ENCODE assay signal across 1 cellular context in genomic region chr2:102271844-102272243, GRCh38.
TF ChIP-seq lines count a peak whose summit lies in the region.

No MANE protein-coding gene starts in this region.

TF ChIP-seq in IMR-90, 13 proteins besides CTCF, POLR2A, EP300 and RAD21:
- TF ChIP-seq NFE2L2 (IDR thresholded peaks at IDR 0.05; ENCODE audit: low read depth, low read length) (no peak), BHLHE40 (IDR thresholded peaks at IDR 0.05; ENCODE audit: low read depth, low read length) (no peak), RCOR1 (IDR thresholded peaks at IDR 0.05; ENCODE audit: insufficient replicate concordance, low read length) (no peak), CHD1 (IDR thresholded peaks at IDR 0.05; ENCODE audit: low read depth, low read length) (no peak), MXI1 (IDR thresholded peaks at IDR 0.05; ENCODE audit: borderline replicate concordance, low read depth, low read length) (no peak), MAZ (IDR thresholded peaks at IDR 0.05; ENCODE audit: borderline replicate concordance, low read depth, low read length) (no peak), RFX5 (IDR thresholded peaks at IDR 0.05; ENCODE audit: low read depth, low read length) (no peak), SMC3 (IDR thresholded peaks at IDR 0.05; ENCODE audit: low read depth, low read length) (no peak), MAFK (IDR thresholded peaks at IDR 0.05; ENCODE audit: low read depth, low read length) (no peak), CEBPB (IDR thresholded peaks at IDR 0.05; ENCODE audit: low read depth, low read length) (no peak), USF2 (IDR thresholded peaks at IDR 0.05; ENCODE audit: low read depth, low read length) (no peak), FOS (IDR thresholded peaks at IDR 0.05; ENCODE audit: low read depth, low read length) (no peak)
- TF ChIP-seq, protein P1, sequence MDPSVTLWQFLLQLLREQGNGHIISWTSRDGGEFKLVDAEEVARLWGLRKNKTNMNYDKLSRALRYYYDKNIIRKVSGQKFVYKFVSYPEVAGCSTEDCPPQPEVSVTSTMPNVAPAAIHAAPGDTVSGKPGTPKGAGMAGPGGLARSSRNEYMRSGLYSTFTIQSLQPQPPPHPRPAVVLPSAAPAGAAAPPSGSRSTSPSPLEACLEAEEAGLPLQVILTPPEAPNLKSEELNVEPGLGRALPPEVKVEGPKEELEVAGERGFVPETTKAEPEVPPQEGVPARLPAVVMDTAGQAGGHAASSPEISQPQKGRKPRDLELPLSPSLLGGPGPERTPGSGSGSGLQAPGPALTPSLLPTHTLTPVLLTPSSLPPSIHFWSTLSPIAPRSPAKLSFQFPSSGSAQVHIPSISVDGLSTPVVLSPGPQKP (IDR thresholded peaks at IDR 0.05; ENCODE audit: borderline replicate concordance, low read depth, low read length), result no peak
